ENCODE assay signal across 20 cellular contexts in the genomic region with DNA sequence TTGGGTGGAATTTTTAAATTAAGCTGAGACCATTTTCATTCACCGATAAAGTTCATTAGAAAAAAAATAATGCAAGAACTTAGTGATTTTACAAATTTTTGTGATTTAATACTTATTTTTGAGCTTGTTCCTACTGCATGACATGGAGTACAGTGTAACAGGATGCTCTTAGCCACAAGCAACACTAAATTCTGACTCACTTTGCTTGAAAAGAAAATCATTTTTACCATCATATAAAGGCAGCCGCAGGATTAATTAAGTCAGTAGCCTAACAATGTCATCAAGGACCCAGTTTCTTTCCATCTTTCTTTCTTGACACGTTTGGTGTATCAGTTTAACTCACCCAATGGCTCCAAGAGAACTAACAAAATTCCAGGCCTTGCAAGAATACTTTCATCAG.
"Had no signal": no experiment of that assay in that cellular context is flagged by ENCODE, and none has a peak within 500 bp of the region (broad histone marks: within the 10 kb centered on the region; RNA-seq: fewer than 3 reads in every experiment).

No MANE protein-coding gene starts in this region.

- H3K4me1 ChIP-seq: gastrocnemius medialis, neural progenitor cell, prostate gland, right atrium auricular region, spleen, testis, tibial artery had no signal

- H3K27me3 ChIP-seq: gastrocnemius medialis, neural progenitor cell, right atrium auricular region, spleen, testis, tibial artery had no signal

- FAIRE-seq: kidney had no signal

- H3K4me2 ChIP-seq: neural progenitor cell had no signal

- H3K9ac ChIP-seq: neural progenitor cell had no signal

- H3K36me3 ChIP-seq: gastrocnemius medialis, neural progenitor cell, prostate gland, right atrium auricular region, spleen, tibial artery had no signal

- DNase-seq: dorsolateral prefrontal cortex; effector CD4-positive, alpha-beta T cell; gastrocnemius medialis; head of caudate nucleus; kidney; midbrain; naive thymus-derived CD4-positive, alpha-beta T cell; spleen; stimulated activated CD4-positive, alpha-beta T cell treated with anti-CD3 and anti-CD28 coated beads, Interleukin-4, amount 100 ng/mL, for 4 hours; stimulated activated naive CD8-positive, alpha-beta T cell treated with anti-CD3 and anti-CD28 coated beads, Interleukin-15, Interleukin-2, amounts not matched to agents 100 U/mL and 50 U/mL, for 24 hours; substantia nigra; testis; tibial artery had no signal

- H3K9me3 ChIP-seq: gastrocnemius medialis, prostate gland, right atrium auricular region, testis, tibial artery had no signal

- ATAC-seq: gastrocnemius medialis; left lobe of liver; naive thymus-derived CD4-positive, alpha-beta T cell; sciatic nerve; stimulated activated memory B cell treated with anti-CD40 and anti-IgM and Interleukin-4, amounts not matched to agents 10 μg/mL and 1 μg/mL and 100 μg/mL, for 72 hours; stimulated activated naive CD8-positive, alpha-beta T cell treated with anti-CD3 and anti-CD28 coated beads, Interleukin-15, Interleukin-2, amounts not matched to agents 100 U/mL and 50 U/mL, for 24 hours had no signal

- H3K27ac ChIP-seq: dorsolateral prefrontal cortex, gastrocnemius medialis, neural progenitor cell, prostate gland, right atrium auricular region, spleen, testis, tibial artery had no signal

- H3K4me3 ChIP-seq: dorsolateral prefrontal cortex, gastrocnemius medialis, lung, neural progenitor cell, prostate gland, right atrium auricular region, spleen, testis, tibial artery had no signal
